Comparison of ENCODE assay signal across 23 cellular contexts in genomic region chr1:90480271-90480835, GRCh38.
DNase-seq lines count a peak whose midpoint lies in the region; ATAC-seq, FAIRE-seq and TF ChIP-seq lines count a peak whose summit lies in the region.
"Had no signal": no experiment of that assay in that cellular context is flagged by ENCODE, and none has a peak within 500 bp of the region (broad histone marks: within the 10 kb centered on the region; RNA-seq: fewer than 3 reads in every experiment).

No MANE protein-coding gene starts in this region.

- no peak for TF ChIP-seq RAD21 in GM12878 (IDR thresholded peaks at IDR 0.05; ENCODE audit: insufficient read depth, low read depth, low read length)

- WGBS in GM12878 (ENCODE audit: insufficient coverage, insufficient replicate concordance, low lambda C conversion rate, missing lambda C conversion rate): 0% methylated on average over 1 of the region's 1 CpG

- BruUV-seq in GM12878 (replicated peaks; lab: Mats Ljungman, UMichigan): no TSS peak

- H3K9ac ChIP-seq in DND-41 (ENCODE audit: low read depth, low read length) (no peak overlapping the region), GM12878 (ENCODE audit: control insufficient read depth, insufficient read depth, low read length) (no peak overlapping the region)
- H3K9ac ChIP-seq: BLaER1 treated with 17β-estradiol and CSF1 and Interleukin-3, amounts not matched to agents 10 nM and 100 nM had no signal

- H3K27me3 ChIP-seq in DND-41 (ENCODE audit: insufficient read depth, low read length, poor library complexity): no peaks in the 10 kb centered on the region
- no peaks in the 10 kb centered on the region for H3K27me3 ChIP-seq in GM12878 (replicated peaks in 1 of 2; ENCODE audit: control insufficient read depth in 2 of 2, insufficient read depth in 2 of 2, low read length in 1 of 2)
- H3K27me3 ChIP-seq in MG63: no peaks in the 10 kb centered on the region
- H3K27me3 ChIP-seq: BE2C; BLaER1 treated with 17β-estradiol and CSF1 and Interleukin-3, amounts not matched to agents 10 nM and 100 nM had no signal

- POLR2A ChIA-PET in HEK293 (lab: Yijun Ruan, JAX): no interaction called here
- POLR2A ChIA-PET in GM12878 (lab: Charles Lee): interaction anchor here (0.7 to 1.1 kb wide), 4 partner anchors 31 to 48 kb away, joined by 3 to 4 read pairs (median 3); no protein-coding TSS in a partner anchor

- no peak for TF ChIP-seq POLR2A in GM12878 (IDR thresholded peaks at IDR 0.05; ENCODE audit: low read depth, low read length)

- no peak overlapping the region for H2AFZ ChIP-seq in DND-41 (ENCODE audit: low read depth, low read length)
- H2AFZ ChIP-seq in GM12878 (ENCODE audit: control insufficient read depth, low read depth, low read length): no peak overlapping the region

- H3K9me3 ChIP-seq in DND-41 (ENCODE audit: insufficient read depth, low read length, severe bottlenecking) (no peaks in the 10 kb centered on the region), HEK293 (ENCODE audit: control insufficient read depth, insufficient read depth, low read depth, low read length) (no peaks in the 10 kb centered on the region), GM12878 (replicated peaks; ENCODE audit: control insufficient read depth, insufficient read depth, low read length) (no peaks in the 10 kb centered on the region), MG63 (no peaks in the 10 kb centered on the region)
- H3K9me3 ChIP-seq: A549; BE2C; BLaER1 treated with 17β-estradiol and CSF1 and Interleukin-3, amounts not matched to agents 10 nM and 100 nM; HAP-1 had no signal

- ATAC-seq in DND-41 (ENCODE audit: insufficient read depth, low read depth): no peak
- ATAC-seq in GM12878: no peak
- no peak for ATAC-seq in GM18861 (IDR thresholded peaks at IDR 0.05; ENCODE audit: unreplicated experiment)
- ATAC-seq: A549 had no signal

- 0 out of 2 replicates have a peak overlapping the region, but pooled peaks have one; percentile 3 for H3K4me2 ChIP-seq in DND-41 (ENCODE audit: insufficient read depth, low read length)
- H3K4me2 ChIP-seq in GM12878 (ENCODE audit: control insufficient read depth, insufficient read depth): no peak overlapping the region
- H3K4me2 ChIP-seq: A549; BLaER1 treated with 17β-estradiol and CSF1 and Interleukin-3, amounts not matched to agents 10 nM and 100 nM had no signal

- no peak overlapping the region for H3K4me3 ChIP-seq in DND-41 (ENCODE audit: low read depth in 1 of 2, low read length in 2 of 2)
- no peak overlapping the region for H3K4me3 ChIP-seq in HEK293 (ENCODE audit: low read depth, low read length)
- no peak overlapping the region for H3K4me3 ChIP-seq in GM12878
- H3K4me3 ChIP-seq in MG63: no peak overlapping the region
- H3K4me3 ChIP-seq: A549; BLaER1 treated with 17β-estradiol and CSF1 and Interleukin-3, amounts not matched to agents 10 nM and 100 nM; HAP-1 had no signal

- TF ChIP-seq CTCF in DND-41 (IDR thresholded peaks at IDR 0.05; ENCODE audit: borderline replicate concordance, extremely low read depth, low read length, poor library complexity, severe bottlenecking) (no peak), HEK293 (tag by site-specific recombination; IDR thresholded peaks at IDR 0.05) (no peak), GM12878 (IDR thresholded peaks at IDR 0.05 in 2 of 3, conservative IDR thresholded peaks at IDR 0.05 in 1 of 3; ENCODE audit: control insufficient read depth in 2 of 3, extremely low read depth in 1 of 3, insufficient read depth in 1 of 3, low read depth in 3 of 3, low read length in 3 of 3) (no peak)

- FAIRE-seq in GM12878 (lab: Jason Lieb, UNC): no peak
- FAIRE-seq: A549, GM12891, GM18507, H54 had no signal

- peak overlapping the region; percentile 66 for H3K27ac ChIP-seq in DND-41 (ENCODE audit: low read length)
- no peak overlapping the region for H3K27ac ChIP-seq in HEK293 (ENCODE audit: extremely low read depth, low read depth, low read length)
- H3K27ac ChIP-seq in GM12878 (ENCODE audit: control insufficient read depth, insufficient read depth): no peak overlapping the region
- H3K27ac ChIP-seq: A549; BLaER1 treated with 17β-estradiol and CSF1 and Interleukin-3, amounts not matched to agents 10 nM and 100 nM had no signal

- H3K36me3 ChIP-seq in DND-41 (ENCODE audit: insufficient read depth, low read length): no peaks in the 10 kb centered on the region
- H3K36me3 ChIP-seq in HEK293 (ENCODE audit: control insufficient read depth in 2 of 2, insufficient read depth in 1 of 2, low read length in 2 of 2): no peaks in the 10 kb centered on the region
- H3K36me3 ChIP-seq in GM12878 (ENCODE audit: control insufficient read depth in 2 of 2, insufficient read depth in 2 of 2, low read length in 1 of 2): no peaks in the 10 kb centered on the region
- no peaks in the 10 kb centered on the region for H3K36me3 ChIP-seq in MG63
- H3K36me3 ChIP-seq: BE2C; BLaER1 treated with 17β-estradiol and CSF1 and Interleukin-3, amounts not matched to agents 10 nM and 100 nM; HAP-1 had no signal

- no peak for DNase-seq in DND-41
- peak; percentile 40 for DNase-seq in NCI-H1417 treated with DMSO at 0.1 percent for 48 hours (lab: John Stamatoyannopoulos, UW)
- DNase-seq in GM12878 (ENCODE audit: low read depth, low spot score): no peak
- DNase-seq in MG63: no peak
- DNase-seq in HuH-7 (ENCODE audit: low spot score): no peak
- DNase-seq: 8988T; ACHN; AML-193; BE2C; CD4-positive, alpha-beta T cell; CD8-positive, alpha-beta memory T cell; DMS53; DMS79 treated with DMSO at 0.1 percent for 48 hours; GDM1; GOT3 had no signal

- CTCF ChIA-PET in HEK293 (lab: Yijun Ruan, JAX) (interaction anchor here (0.9 kb wide), 1 partner anchor 26 kb away, joined by 3 read pairs; no protein-coding TSS in a partner anchor), GM12878 (lab: Yijun Ruan, JAX) (interaction anchor here (0.8 to 2.1 kb wide), 5 partner anchors 11 to 98 kb away, joined by 3 to 10 read pairs (median 4); no protein-coding TSS in a partner anchor)

- H4K20me1 ChIP-seq in DND-41 (ENCODE audit: insufficient read depth, low read length) (no peaks in the 10 kb centered on the region), GM12878 (ENCODE audit: control insufficient read depth, insufficient read depth) (no peaks in the 10 kb centered on the region)
- H4K20me1 ChIP-seq: BLaER1 treated with 17β-estradiol and CSF1 and Interleukin-3, amounts not matched to agents 10 nM and 100 nM had no signal

- SMC1A ChIA-PET in GM12878 (lab: Charles Lee; ENCODE audit: uncharacterized antibody, unreplicated experiment): interaction anchor here (1.2 to 6.8 kb wide), 11 partner anchors 21 to 348 kb away, joined by 3 to 87 read pairs (median 5); no protein-coding TSS in a partner anchor

- H3K79me2 ChIP-seq in DND-41 (ENCODE audit: insufficient read depth, low read length) (no peaks in the 10 kb centered on the region), GM12878 (ENCODE audit: control insufficient read depth, insufficient read depth, low read length) (no peaks in the 10 kb centered on the region)

- in situ Hi-C loops in GM12878 (cut with MboI): no loop called here

- intact Hi-C loops in GM12878 (cut with micrococcal nuclease; ENCODE audit: unreplicated experiment): no loop called here

- no peak for TF ChIP-seq EP300 in GM12878 (IDR thresholded peaks at IDR 0.05; ENCODE audit: borderline replicate concordance in 1 of 2, control insufficient read depth in 1 of 2, low read depth in 2 of 2, low read length in 2 of 2)

- RAD21 ChIA-PET in GM12878 (lab: Charles Lee; ENCODE audit: unreplicated experiment): interaction anchor here (0.6 to 3.1 kb wide), 12 partner anchors 11 to 636 kb away, joined by 3 to 16 read pairs (median 4); no protein-coding TSS in a partner anchor

- H3K4me1 ChIP-seq in DND-41 (ENCODE audit: insufficient read depth, low read length) (peaks cover 87% of the 10 kb centered on the region), HEK293 (ENCODE audit: control insufficient read depth, insufficient read depth, low read length) (no peaks in the 10 kb centered on the region), GM12878 (ENCODE audit: control insufficient read depth, insufficient read depth, low read length) (no peaks in the 10 kb centered on the region)
- H3K4me1 ChIP-seq: A549; BE2C; BLaER1 treated with 17β-estradiol and CSF1 and Interleukin-3, amounts not matched to agents 10 nM and 100 nM; HAP-1 had no signal

TF ChIP-seq in HEK293, 187 proteins besides CTCF, POLR2A, EP300 and RAD21 (continues in another document):
- no peak for TF ChIP-seq ZBTB1 (tag by site-specific recombination; IDR thresholded peaks at IDR 0.05)
- TF ChIP-seq PRDM6 (tag by site-specific recombination; IDR thresholded peaks at IDR 0.05): peak; percentile 71
- peak; percentile 60; the same call in 1 of the 2 replicates for TF ChIP-seq TCF7L2 (IDR thresholded peaks at IDR 0.05; ENCODE audit: borderline replicate concordance, low read depth, low read length)

TF ChIP-seq in GM12878, 131 proteins besides CTCF, POLR2A, EP300 and RAD21 (continues in another document):
- TF ChIP-seq ZBTB40 (IDR thresholded peaks at IDR 0.05; ENCODE audit: borderline replicate concordance): peak; percentile 54; the same call in 1 of the 2 replicates
